In the genomic region with DNA sequence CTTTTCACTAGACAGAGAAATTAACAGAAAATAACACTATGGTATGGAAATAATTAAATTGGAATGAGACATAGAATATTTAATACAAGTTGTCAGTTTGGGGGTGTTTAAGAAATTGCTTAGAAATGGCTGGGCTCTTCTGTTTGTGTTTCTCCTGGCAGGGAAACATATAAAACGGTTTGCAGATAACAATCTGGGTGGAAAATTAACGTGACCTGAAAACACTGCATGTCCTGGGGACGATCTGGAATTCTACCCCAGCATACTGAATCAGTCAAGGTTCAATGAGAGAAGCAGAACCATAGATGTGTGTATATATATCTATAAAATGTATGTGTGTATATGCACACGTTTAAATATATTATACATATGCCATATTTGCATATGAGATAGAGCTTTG, we compare ENCODE assay signal across 2 cellular contexts.
"Had no signal": no experiment of that assay in that cellular context is flagged by ENCODE, and none has a peak within 500 bp of the region (broad histone marks: within the 10 kb centered on the region; RNA-seq: fewer than 3 reads in every experiment).

No MANE protein-coding gene starts in this region.

- DNase-seq: GDM1, GF-D8 had no signal
